Comparison of ENCODE assay signal across 12 cellular contexts in the genomic region with DNA sequence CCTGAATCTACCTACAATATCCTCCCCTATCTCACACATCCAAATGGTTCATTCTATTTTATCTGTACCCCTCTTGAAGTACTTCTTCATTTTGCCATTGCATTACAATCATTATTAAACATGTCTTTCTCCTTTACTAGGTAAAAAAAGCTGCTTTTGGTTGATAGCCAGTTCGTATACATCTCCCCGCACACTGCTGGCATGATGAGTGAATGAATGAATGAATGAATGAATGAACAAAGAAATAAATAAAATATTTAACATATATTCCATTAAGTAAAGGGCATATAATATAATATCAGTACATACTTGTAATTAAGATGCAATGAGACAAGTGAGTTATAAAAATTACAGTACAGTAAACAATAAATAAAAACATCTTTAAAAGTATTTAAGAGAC. TPM values are rescaled to one million over a fixed set of nuclear protein-coding genes. Genes with fewer than 3 reads are reported as not detected.
DNase-seq lines count a peak whose midpoint lies in the region; ATAC-seq, FAIRE-seq and TF ChIP-seq lines count a peak whose summit lies in the region.
"Had no signal": no experiment of that assay in that cellular context is flagged by ENCODE, and none has a peak within 500 bp of the region (broad histone marks: within the 10 kb centered on the region; RNA-seq: fewer than 3 reads in every experiment).

No MANE protein-coding gene starts in this region.

- in situ Hi-C loops in K562 (cut with MboI), result no loop called here

- peak overlapping the region; percentile 95 for H2AFZ ChIP-seq in OCI-LY7 (ENCODE audit: low read length)
- H2AFZ ChIP-seq in K562 (ENCODE audit: low read depth, low read length), result no peak overlapping the region
- no peak overlapping the region for H2AFZ ChIP-seq in neural progenitor cell (replicated peaks)

- H3K9me1 ChIP-seq in K562 (ENCODE audit: control insufficient read depth, insufficient read depth, low read length), result no peaks in the 10 kb centered on the region

- no peak for DNase-seq in activated naive CD4-positive, alpha-beta T cell treated with anti-CD3 and anti-CD28 coated beads, Interleukin-2, amount 10 ng/mL, durations not matched to agents 7 days and 5 days
- DNase-seq in activated naive CD4-positive, alpha-beta T cell treated with anti-CD3 and anti-CD28 coated beads, Interleukin-2, amount 50 U/mL, for 72 hours (ENCODE audit: low spot score in 2 of 2), result no peak
- DNase-seq in OCI-LY7 (ENCODE audit: low spot score) (peak; percentile 39), K562 (ENCODE audit: extremely low read depth in 1 of 4, low spot score in 3 of 4) (no peak), thyroid gland (no peak), neural progenitor cell (ENCODE audit: low spot score) (no peak), sciatic nerve (ENCODE audit: low spot score) (no peak)
- no peak for DNase-seq in stimulated activated naive CD8-positive, alpha-beta T cell treated with anti-CD3 and anti-CD28 coated beads, Interleukin-15, amount 100 ng/mL, for 72 hours
- DNase-seq: DMS79, heart left ventricle, transverse colon had no signal

- H3K36me3 Mint-ChIP-seq in activated naive CD4-positive, alpha-beta T cell treated with anti-CD3 and anti-CD28 coated beads, Interleukin-2, amount 10 ng/mL, durations not matched to agents 7 days and 5 days, result peaks cover 29% of the 10 kb centered on the region
- H3K36me3 Mint-ChIP-seq in activated naive CD4-positive, alpha-beta T cell treated with anti-CD3 and anti-CD28 coated beads, Interleukin-2, amount 50 U/mL, for 72 hours, result peaks cover 14 to 37% of the 10 kb centered on the region in 2 donors
- no peaks in the 10 kb centered on the region for H3K36me3 Mint-ChIP-seq in neural progenitor cell

- no peak for TF ChIP-seq RAD21 in K562 (CRISPR knock-in tag; conservative IDR thresholded peaks at IDR 0.05 in 1 of 2, IDR thresholded peaks at IDR 0.05 in 1 of 2)

- no peaks in the 10 kb centered on the region for H3K9me3 ChIP-seq in OCI-LY7 (ENCODE audit: low read length)
- H3K9me3 ChIP-seq in K562 (replicated peaks; ENCODE audit: control insufficient read depth, insufficient read depth, low read depth, low read length), result no peaks in the 10 kb centered on the region
- no peaks in the 10 kb centered on the region for H3K9me3 ChIP-seq in thyroid gland
- H3K9me3 ChIP-seq in neural progenitor cell (ENCODE audit: low read depth), result no peaks in the 10 kb centered on the region
- H3K9me3 ChIP-seq: heart left ventricle, transverse colon had no signal

- peak overlapping the region; percentile 78 for H3K27ac ChIP-seq in OCI-LY7 (ENCODE audit: low read depth, low read length, poor library complexity, severe bottlenecking)
- no peak overlapping the region for H3K27ac ChIP-seq in K562 (ENCODE audit: extremely low read depth, low read depth, low read length)
- no peak overlapping the region for H3K27ac ChIP-seq in thyroid gland
- H3K27ac ChIP-seq in neural progenitor cell, result no peak overlapping the region

- H3K4me2 ChIP-seq in OCI-LY7 (ENCODE audit: low read length) (peak overlapping the region; percentile 73), K562 (ENCODE audit: insufficient read depth, low read length) (no peak overlapping the region), neural progenitor cell (no peak overlapping the region)

- CTCF ChIA-PET in activated naive CD4-positive, alpha-beta T cell treated with anti-CD3 and anti-CD28 coated beads, Interleukin-2, amount 10 ng/mL, durations not matched to agents 7 days and 5 days (lab: Charles Lee), result interaction anchor here (1.7 kb wide), 1 partner anchor 12 kb away, joined by 10 read pairs; a partner anchor contains a TSS
- CTCF ChIA-PET in OCI-LY7 (lab: Charles Lee; ENCODE audit: unreplicated experiment) (no interaction called here), K562 (lab: Yijun Ruan, JAX; ENCODE audit: low intra/inter-chr PET ratio) (no interaction called here)

- no peak for ATAC-seq in activated naive CD4-positive, alpha-beta T cell treated with anti-CD3 and anti-CD28 coated beads, Interleukin-2, amount 50 U/mL, for 72 hours
- no peak for ATAC-seq in K562
- ATAC-seq in stimulated activated naive CD8-positive, alpha-beta T cell treated with anti-CD3 and anti-CD28 coated beads, Interleukin-15, amount 100 ng/mL, for 72 hours, result no peak
- ATAC-seq in sciatic nerve, result no peak

- TSS peak; percentile 88 for BruUV-seq in OCI-LY7 (replicated peaks; lab: Mats Ljungman, UMichigan)
- no TSS peak for BruUV-seq in K562 (replicated peaks; lab: Mats Ljungman, UMichigan)

- H3K9me3 Mint-ChIP-seq in activated naive CD4-positive, alpha-beta T cell treated with anti-CD3 and anti-CD28 coated beads, Interleukin-2, amount 10 ng/mL, durations not matched to agents 7 days and 5 days, result peaks cover 2% of the 10 kb centered on the region
- H3K9me3 Mint-ChIP-seq in activated naive CD4-positive, alpha-beta T cell treated with anti-CD3 and anti-CD28 coated beads, Interleukin-2, amount 50 U/mL, for 72 hours, result no peaks in the 10 kb centered on the region
- H3K9me3 Mint-ChIP-seq in stimulated activated naive CD8-positive, alpha-beta T cell treated with anti-CD3 and anti-CD28 coated beads, Interleukin-15, amount 100 ng/mL, for 72 hours, result peaks cover 0 to 6% of the 10 kb centered on the region in 2 donors
- no peaks in the 10 kb centered on the region for H3K9me3 Mint-ChIP-seq in neural progenitor cell

- no peaks in the 10 kb centered on the region for H3K9me2 ChIP-seq in OCI-LY7 (ENCODE audit: insufficient read depth, low read length)

- no peak for FAIRE-seq in K562 (lab: Jason Lieb, UNC)
- FAIRE-seq: HTR-8/SVneo had no signal

- no peaks in the 10 kb centered on the region for H3K27me3 Mint-ChIP-seq in activated naive CD4-positive, alpha-beta T cell treated with anti-CD3 and anti-CD28 coated beads, Interleukin-2, amount 10 ng/mL, durations not matched to agents 7 days and 5 days
- H3K27me3 Mint-ChIP-seq in stimulated activated naive CD8-positive, alpha-beta T cell treated with anti-CD3 and anti-CD28 coated beads, Interleukin-15, amount 100 ng/mL, for 72 hours, result no peaks in the 10 kb centered on the region
- no peaks in the 10 kb centered on the region for H3K27me3 Mint-ChIP-seq in neural progenitor cell (ENCODE audit: insufficient read depth, low read depth)

- H3K4me1 ChIP-seq in OCI-LY7 (ENCODE audit: insufficient read depth, low read length, poor library complexity, severe bottlenecking) (peaks cover 42% of the 10 kb centered on the region), K562 (replicated peaks in 1 of 2; ENCODE audit: control insufficient read depth in 2 of 2, insufficient read depth in 2 of 2, low read length in 2 of 2) (no peaks in the 10 kb centered on the region), thyroid gland (no peaks in the 10 kb centered on the region), neural progenitor cell (no peaks in the 10 kb centered on the region)
- H3K4me1 ChIP-seq: transverse colon had no signal

- no peaks in the 10 kb centered on the region for H3K36me3 ChIP-seq in OCI-LY7 (ENCODE audit: insufficient read depth, low read length)
- H3K36me3 ChIP-seq in K562 (ENCODE audit: control insufficient read depth, insufficient read depth, low read length), result no peaks in the 10 kb centered on the region
- H3K36me3 ChIP-seq in thyroid gland, result no peaks in the 10 kb centered on the region
- H3K36me3 ChIP-seq in neural progenitor cell, result no peaks in the 10 kb centered on the region
- H3K36me3 ChIP-seq: heart left ventricle, transverse colon had no signal

- no peaks in the 10 kb centered on the region for H4K20me1 ChIP-seq in OCI-LY7 (ENCODE audit: insufficient read depth, low read length)
- no peaks in the 10 kb centered on the region for H4K20me1 ChIP-seq in K562 (replicated peaks; ENCODE audit: control insufficient read depth, insufficient read depth, low read length)
- no peaks in the 10 kb centered on the region for H4K20me1 ChIP-seq in neural progenitor cell (ENCODE audit: low read depth)

- TF ChIP-seq CTCF in OCI-LY7 (conservative IDR thresholded peaks at IDR 0.05; ENCODE audit: low read length) (no peak), K562 (IDR thresholded peaks at IDR 0.05 in 2 of 3, conservative IDR thresholded peaks at IDR 0.05 in 1 of 3; ENCODE audit: insufficient read depth in 2 of 3, low read depth in 1 of 3, low read length in 3 of 3) (no peak), thyroid gland (IDR thresholded peaks at IDR 0.05) (no peak), neural progenitor cell (IDR thresholded peaks at IDR 0.05) (no peak)

- H3K4me3 Mint-ChIP-seq in activated naive CD4-positive, alpha-beta T cell treated with anti-CD3 and anti-CD28 coated beads, Interleukin-2, amount 10 ng/mL, durations not matched to agents 7 days and 5 days, result peak overlapping the region; percentile 90
- peak overlapping the region; percentile 74 to 96 for H3K4me3 Mint-ChIP-seq in stimulated activated naive CD8-positive, alpha-beta T cell treated with anti-CD3 and anti-CD28 coated beads, Interleukin-15, amount 100 ng/mL, for 72 hours
- no peak overlapping the region for H3K4me3 Mint-ChIP-seq in neural progenitor cell

- H3K9ac ChIP-seq in K562 (ENCODE audit: insufficient read depth in 1 of 2, low read depth in 2 of 2, low read length in 2 of 2) (no peak overlapping the region), neural progenitor cell (no peak overlapping the region)

- TF ChIP-seq EP300 in K562 (IDR thresholded peaks at IDR 0.05; ENCODE audit: low read length), result no peak

- intact Hi-C loops in OCI-LY7 (cut with micrococcal nuclease; ENCODE audit: unreplicated experiment), result loop anchor here (10.0 kb wide), 2 partner anchors 380 to 790 kb away; a partner anchor contains a TSS
- intact Hi-C loops in K562 (cut with micrococcal nuclease), result no loop called here
- intact Hi-C loops in thyroid gland (cut with DNase I), result no loop called here
- intact Hi-C loops in sciatic nerve (cut with DNase I), result no loop called here

- H3K27ac Mint-ChIP-seq in activated naive CD4-positive, alpha-beta T cell treated with anti-CD3 and anti-CD28 coated beads, Interleukin-2, amount 10 ng/mL, durations not matched to agents 7 days and 5 days, result peak overlapping the region; percentile 97
- peak overlapping the region in 1 of 2 donors; percentile 94 for H3K27ac Mint-ChIP-seq in activated naive CD4-positive, alpha-beta T cell treated with anti-CD3 and anti-CD28 coated beads, Interleukin-2, amount 50 U/mL, for 72 hours
- peak overlapping the region; percentile 71 to 99 for H3K27ac Mint-ChIP-seq in stimulated activated naive CD8-positive, alpha-beta T cell treated with anti-CD3 and anti-CD28 coated beads, Interleukin-15, amount 100 ng/mL, for 72 hours
- no peak overlapping the region for H3K27ac Mint-ChIP-seq in neural progenitor cell

- 44% methylated on average over 2 of the region's 2 CpGs for WGBS in K562 (ENCODE audit: insufficient coverage, low coverage, missing lambda C conversion rate)
- WGBS in thyroid gland, 2 donors, result 82 to 83% methylated on average over 2 of the region's 2 CpGs

- TF ChIP-seq POLR2A in K562 (conservative IDR thresholded peaks at IDR 0.05), result no peak
- TF ChIP-seq POLR2A in thyroid gland (IDR thresholded peaks at IDR 0.05), result no peak

- no peaks in the 10 kb centered on the region for H3K27me3 ChIP-seq in K562 (ENCODE audit: control insufficient read depth in 2 of 2, insufficient read depth in 2 of 2, low read length in 2 of 2)
- no peaks in the 10 kb centered on the region for H3K27me3 ChIP-seq in thyroid gland
- H3K27me3 ChIP-seq in neural progenitor cell, result no peaks in the 10 kb centered on the region
- H3K27me3 ChIP-seq: heart left ventricle, transverse colon had no signal

- H3K79me2 ChIP-seq in OCI-LY7 (ENCODE audit: insufficient read depth, low read depth, low read length) (peaks cover 33% of the 10 kb centered on the region), K562 (ENCODE audit: control insufficient read depth, insufficient read depth, low read length) (no peaks in the 10 kb centered on the region), neural progenitor cell (ENCODE audit: low read depth) (no peaks in the 10 kb centered on the region)

- H3K4me1 Mint-ChIP-seq in activated naive CD4-positive, alpha-beta T cell treated with anti-CD3 and anti-CD28 coated beads, Interleukin-2, amount 10 ng/mL, durations not matched to agents 7 days and 5 days, result peaks cover 51% of the 10 kb centered on the region
- peaks cover 68% of the 10 kb centered on the region for H3K4me1 Mint-ChIP-seq in stimulated activated naive CD8-positive, alpha-beta T cell treated with anti-CD3 and anti-CD28 coated beads, Interleukin-15, amount 100 ng/mL, for 72 hours
- H3K4me1 Mint-ChIP-seq in neural progenitor cell, result no peaks in the 10 kb centered on the region

- H3K4me3 ChIP-seq in OCI-LY7 (ENCODE audit: low read depth, low read length, poor library complexity, severe bottlenecking) (peak overlapping the region; percentile 71), K562 (no peak overlapping the region), thyroid gland (replicated peaks in 1 of 3) (no peak overlapping the region), neural progenitor cell (no peak overlapping the region)

- H3F3A ChIP-seq in neural progenitor cell (ENCODE audit: low read depth), result no peaks in the 10 kb centered on the region

- POLR2A ChIA-PET in OCI-LY7 (lab: Charles Lee), result interaction anchor here (0.5 to 6.2 kb wide), 4 partner anchors 9 to 839 kb away, joined by 3 to 66 read pairs (median 6); a partner anchor contains a TSS
- POLR2A ChIA-PET in K562 (lab: Yijun Ruan, JAX), result no interaction called here

RNA-seq across cellular contexts. Expression of a gene that starts 0.3 kb away (rescaled TPM):
- 10 to 100 TPM; 13.8 to 15.2 TPM for total RNA-seq in activated naive CD4-positive, alpha-beta T cell treated with anti-CD3 and anti-CD28 coated beads, Interleukin-2, amount 50 U/mL, for 72 hours
- total RNA-seq in OCI-LY7 (2014; rRNA removed; shearing (Covaris generic)), result 4.5 and 6.1 TPM in 2 replicates
- total RNA-seq in OCI-LY7 (2022), result 8.0 and 8.2 TPM in 2 replicates
- total RNA-seq in K562 (2011; cell fraction: chromatin; rRNA removed; ENCODE audit: low replicate concordance), result not detected in 2 replicates
- not detected in 2 replicates for total RNA-seq in K562 (2011; cell fraction: nucleolus; rRNA removed)
- total RNA-seq in K562 (2011; cell fraction: nucleoplasm; rRNA removed), result not detected in 2 replicates
- total RNA-seq in K562 (2014; rRNA removed), result 0.04 TPM in 1 of 2 replicates, not detected in the other
- 0.03 TPM in 1 of 2 replicates, not detected in the other for total RNA-seq in K562 (2014; rRNA removed; fragmentation: Illumina TruSeq; extraction: Trizol)
- 0.11 and 0.26 TPM in 2 replicates for total RNA-seq in K562 (2015; rRNA removed; fragmentation: Illumina TruSeq; extraction: Trizol)
- total RNA-seq in K562 (2021), result 0.04 TPM in 2 replicates
- not detected in 2 replicates for polyA plus RNA-seq in K562 (2011; rRNA removed)
- polyA plus RNA-seq in K562 (2011; cell fraction: cytosol; rRNA removed), result not detected in 2 replicates
- not detected in 2 replicates for polyA plus RNA-seq in K562 (2011; cell fraction: nucleus; rRNA removed)
- polyA plus RNA-seq in K562 (2012), result 0.05 and 0.14 TPM in 2 replicates
- polyA plus RNA-seq in K562 (2014; fragmentation: Illumina TruSeq; extraction: Trizol), result not detected in 2 replicates
- under 1 TPM in 1 of 2 experiments, not detected in 1; 0.03 TPM for polyA plus RNA-seq in K562 (2014; fragmentation: Nextera tagmentation; extraction: Ambion mirVana)
- polyA plus RNA-seq in K562 (2014; rRNA removed), result not detected in 2 replicates
- not detected in 2 replicates for polyA minus RNA-seq in K562 (2011; rRNA and poly(A)+ RNA removed)
- polyA minus RNA-seq in K562 (2011; cell fraction: cytosol; rRNA and poly(A)+ RNA removed), result not detected in 2 replicates
- not detected in 2 replicates for polyA minus RNA-seq in K562 (2011; cell fraction: nucleus; rRNA and poly(A)+ RNA removed)
- total RNA-seq in thyroid gland, result 1 to 10 TPM in 1 of 4 donors, under 1 TPM in 3; 0.44 to 1.3 (median 0.70) TPM
- not detected in 2 replicates for total RNA-seq in neural progenitor cell (ENCODE audit: low replicate concordance)
- total RNA-seq in sciatic nerve, result 2.7 TPM

RNA-seq across cellular contexts. Expression of a gene that starts 11.7 kb away (rescaled TPM):
- 10 to 100 TPM; 14.9 to 17.7 TPM for total RNA-seq in activated naive CD4-positive, alpha-beta T cell treated with anti-CD3 and anti-CD28 coated beads, Interleukin-2, amount 50 U/mL, for 72 hours
- total RNA-seq in OCI-LY7 (2014; rRNA removed; shearing (Covaris generic)), result 4.4 and 7.5 TPM in 2 replicates
- 18.0 and 21.3 TPM in 2 replicates for total RNA-seq in OCI-LY7 (2022)
- 11.5 and 32.3 TPM in 2 replicates for total RNA-seq in K562 (2011; cell fraction: chromatin; rRNA removed; ENCODE audit: low replicate concordance)
- 9.7 and 12.8 TPM in 2 replicates for total RNA-seq in K562 (2011; cell fraction: nucleolus; rRNA removed)
- total RNA-seq in K562 (2011; cell fraction: nucleoplasm; rRNA removed), result 19.5 and 23.9 TPM in 2 replicates
- total RNA-seq in K562 (2014; rRNA removed), result 6.9 and 12.4 TPM in 2 replicates
- total RNA-seq in K562 (2014; rRNA removed; fragmentation: Illumina TruSeq; extraction: Trizol), result 9.2 and 9.4 TPM in 2 replicates
- 14.6 and 15.0 TPM in 2 replicates for total RNA-seq in K562 (2015; rRNA removed; fragmentation: Illumina TruSeq; extraction: Trizol)
- total RNA-seq in K562 (2021), result 6.8 and 7.3 TPM in 2 replicates
- polyA plus RNA-seq in K562 (2011; rRNA removed), result 14.0 and 15.1 TPM in 2 replicates
- polyA plus RNA-seq in K562 (2011; cell fraction: cytosol; rRNA removed), result 4.3 and 9.1 TPM in 2 replicates
- polyA plus RNA-seq in K562 (2011; cell fraction: nucleus; rRNA removed), result 10.0 and 14.7 TPM in 2 replicates
- polyA plus RNA-seq in K562 (2012), result 10.4 and 20.1 TPM in 2 replicates
- 7.8 and 7.9 TPM in 2 replicates for polyA plus RNA-seq in K562 (2014; fragmentation: Illumina TruSeq; extraction: Trizol)
- polyA plus RNA-seq in K562 (2014; fragmentation: Nextera tagmentation; extraction: Ambion mirVana), result 1 to 10 TPM; 1.6 to 2.9 TPM
- polyA plus RNA-seq in K562 (2014; rRNA removed), result 6.5 and 7.6 TPM in 2 replicates
- polyA minus RNA-seq in K562 (2011; rRNA and poly(A)+ RNA removed), result 17.3 and 21.2 TPM in 2 replicates
- polyA minus RNA-seq in K562 (2011; cell fraction: cytosol; rRNA and poly(A)+ RNA removed), result 8.4 and 10.6 TPM in 2 replicates
- 12.8 and 14.8 TPM in 2 replicates for polyA minus RNA-seq in K562 (2011; cell fraction: nucleus; rRNA and poly(A)+ RNA removed)
- 10 to 100 TPM; 30.9 to 68.5 (median 43.3) TPM for total RNA-seq in thyroid gland
- total RNA-seq in neural progenitor cell (ENCODE audit: low replicate concordance), result 22.8 and 30.8 TPM in 2 replicates
- 47.8 TPM for total RNA-seq in sciatic nerve
